8 cellular contexts compared by ENCODE assay signal in the genomic region with DNA sequence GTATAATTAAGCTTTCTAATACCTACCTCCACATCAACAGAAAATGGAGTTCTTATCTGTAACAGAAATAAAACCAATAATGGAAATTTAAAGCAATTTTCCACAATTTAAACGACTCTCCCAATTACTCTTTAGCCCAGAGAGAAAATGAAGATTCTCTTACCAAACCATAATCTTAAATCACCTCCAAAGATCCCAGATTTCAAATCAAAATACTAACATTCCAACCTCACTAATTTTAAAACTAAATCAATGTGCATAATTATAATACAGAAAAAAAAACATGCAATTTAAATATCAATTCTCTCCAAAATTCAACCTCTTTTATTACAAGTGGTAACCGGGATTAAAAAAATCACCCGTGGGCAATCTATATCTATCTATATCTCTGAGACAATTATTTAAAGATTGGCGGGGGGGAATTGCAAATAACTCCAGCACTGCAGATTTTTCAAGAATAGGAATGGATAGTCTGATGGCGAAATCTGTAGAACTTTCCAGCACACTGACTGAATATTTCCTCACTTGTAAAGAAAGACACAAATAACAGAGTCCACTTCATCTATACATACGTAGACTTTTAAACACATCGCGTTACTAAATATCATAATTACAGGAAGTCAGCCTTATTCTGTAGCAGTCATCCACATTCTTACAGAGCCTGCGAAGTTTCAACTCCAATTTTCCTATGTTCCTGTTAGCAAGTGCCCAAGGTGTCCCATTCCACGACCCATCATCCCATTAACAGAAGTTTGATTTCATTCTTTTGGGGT. TPM values are rescaled to one million over a fixed set of nuclear protein-coding genes. Genes with fewer than 3 reads are reported as not detected.
DNase-seq lines count a peak whose midpoint lies in the region; ATAC-seq and TF ChIP-seq lines count a peak whose summit lies in the region.

No MANE protein-coding gene starts in this region.

- no peaks in the 10 kb centered on the region for H3K9me3 Mint-ChIP-seq in type B pancreatic cell

- no peak for TF ChIP-seq POLR2A in body of pancreas (IDR thresholded peaks at IDR 0.05)
- TF ChIP-seq POLR2A in right lobe of liver (IDR thresholded peaks at IDR 0.05), result no peak

- 1 to 3% methylated on average over 10 of the region's 10 CpGs for WGBS in body of pancreas, 2 donors
- 2% methylated on average over 10 of the region's 10 CpGs for WGBS in right lobe of liver (ENCODE audit: insufficient coverage, low coverage, low lambda C conversion rate, missing lambda C conversion rate)

- H3K27me3 ChIP-seq in KMS-11 (ENCODE audit: insufficient read depth, low read depth), result no peaks in the 10 kb centered on the region
- no peaks in the 10 kb centered on the region for H3K27me3 ChIP-seq in body of pancreas
- no peaks in the 10 kb centered on the region for H3K27me3 ChIP-seq in right lobe of liver

- H4K20me1 ChIP-seq in KMS-11 (ENCODE audit: insufficient read depth), result no peaks in the 10 kb centered on the region

- TF ChIP-seq CTCF in KMS-11 (conservative IDR thresholded peaks at IDR 0.05; ENCODE audit: low read depth, low read length) (no peak), body of pancreas (IDR thresholded peaks at IDR 0.05) (no peak), right lobe of liver (IDR thresholded peaks at IDR 0.05) (no peak), type B pancreatic cell (conservative IDR thresholded peaks at IDR 0.05) (no peak)

- intact Hi-C loops in body of pancreas (cut with DNase I), result no loop called here
- intact Hi-C loops in right lobe of liver (cut with DNase I), result no loop called here

- peaks cover 22% of the 10 kb centered on the region for H3K4me1 Mint-ChIP-seq in type B pancreatic cell (ENCODE audit: unreplicated experiment)

- H3K36me3 Mint-ChIP-seq in type B pancreatic cell, result peaks cover 8% of the 10 kb centered on the region

- H3K27ac Mint-ChIP-seq in type B pancreatic cell, result peak overlapping the region; percentile 97

- ATAC-seq in body of pancreas (no peak), right lobe of liver (peak in 3 of 4 donors; percentile 2 to 21 (median 16)), GM18502 (IDR thresholded peaks at IDR 0.05; ENCODE audit: poor library complexity, unreplicated experiment) (no peak), GM21529 (IDR thresholded peaks at IDR 0.05; ENCODE audit: unreplicated experiment) (no peak)

- DNase-seq in CD1c-positive myeloid dendritic cell (ENCODE audit: extremely low spot score) (peak; percentile 51), body of pancreas (no peak), right lobe of liver (no peak), type B pancreatic cell (ENCODE audit: extremely low spot score, unreplicated experiment) (no peak), UCSD-AML1 (lab: John Stamatoyannopoulos, UW; ENCODE audit: unreplicated experiment) (no peak)

- H3K27ac ChIP-seq in KMS-11 (peak overlapping the region; percentile 78), body of pancreas (peak overlapping the region in 3 of 4 donors; percentile 95 to 99 (median 97)), right lobe of liver (peak overlapping the region; percentile 96 to 100 (median 97))

- H3K4me3 ChIP-seq in KMS-11 (IDR thresholded peaks at IDR 0.05; ENCODE audit: insufficient read depth, low read depth, low read length) (peak overlapping the region; percentile 25), body of pancreas (peak overlapping the region; percentile 66 to 99), right lobe of liver (peak overlapping the region; percentile 77 to 96 (median 93))

- peaks cover 0 to 3% (median 0%) of the 10 kb centered on the region in 3 donors for H3K9me3 ChIP-seq in body of pancreas
- H3K9me3 ChIP-seq in right lobe of liver, result no peaks in the 10 kb centered on the region

- H3K4me1 ChIP-seq in KMS-11 (ENCODE audit: low read depth, poor library complexity, severe bottlenecking) (peaks cover 29% of the 10 kb centered on the region), body of pancreas (peaks cover 35% of the 10 kb centered on the region), right lobe of liver (peaks cover 0 to 22% (median 0%) of the 10 kb centered on the region in 4 donors)

- peak overlapping the region; percentile 85; the same call in 1 of the 2 replicates for H3K9ac ChIP-seq in KMS-11

- no peaks in the 10 kb centered on the region for H3K27me3 Mint-ChIP-seq in type B pancreatic cell

- H3K4me3 Mint-ChIP-seq in type B pancreatic cell, result peak overlapping the region; percentile 99

- peak overlapping the region; percentile 85 for H2AFZ ChIP-seq in KMS-11 (ENCODE audit: low read depth)

- H3K4me2 ChIP-seq in KMS-11, result peak overlapping the region; percentile 93

- H3K79me2 ChIP-seq in KMS-11 (ENCODE audit: insufficient read depth, low read depth), result peaks cover 45% of the 10 kb centered on the region

- no peaks in the 10 kb centered on the region for H3K36me3 ChIP-seq in KMS-11 (ENCODE audit: insufficient read depth)
- H3K36me3 ChIP-seq in body of pancreas (replicated peaks in 1 of 2; ENCODE audit: insufficient read depth in 1 of 2, low read depth in 2 of 2), result no peaks in the 10 kb centered on the region
- H3K36me3 ChIP-seq in right lobe of liver, result peaks cover 0 to 10% (median 0%) of the 10 kb centered on the region in 4 donors

RNA-seq across cellular contexts. Expression of a gene that starts 1.3 kb away (rescaled TPM):
- total RNA-seq in body of pancreas, result 10 to 100 TPM; 21.4 to 42.8 TPM
- total RNA-seq in right lobe of liver, result 10 to 100 TPM; 17.6 to 32.2 (median 26.9) TPM
- 37.2 and 50.5 TPM in 2 replicates for total RNA-seq in type B pancreatic cell (ENCODE audit: low replicate concordance)

RNA-seq across cellular contexts. Expression of a gene that starts 35.5 kb away (rescaled TPM):
- total RNA-seq in body of pancreas (1 to 10 TPM in 1 of 2 donors, not detected in 1; 2.3 TPM), right lobe of liver (under 1 TPM in 4 of 6 experiments, not detected in 2; 0.07 to 0.31 (median 0.10) TPM), type B pancreatic cell (ENCODE audit: low replicate concordance) (0.14 TPM in 1 of 2 replicates, not detected in the other)

Comparison
In these comparisons a context has a peak if more than half of its experiments do, and no peak if none do; other contexts are left out.
1. H3K4me3 ChIP-seq: peak in every context shown above with its lines; median percentile 93 in right lobe of liver; 82 in body of pancreas; 25 in KMS-11.
2. ATAC-seq: peak in right lobe of liver (3 of 4); none in body of pancreas (single experiment), GM18502 (single experiment) and GM21529 (single experiment).
3. Peak in every context shown above with its lines, with median percentiles within 50 percentile points of each other: H3K27ac ChIP-seq.